1 cellular context compared by ENCODE assay signal in the genomic region with DNA sequence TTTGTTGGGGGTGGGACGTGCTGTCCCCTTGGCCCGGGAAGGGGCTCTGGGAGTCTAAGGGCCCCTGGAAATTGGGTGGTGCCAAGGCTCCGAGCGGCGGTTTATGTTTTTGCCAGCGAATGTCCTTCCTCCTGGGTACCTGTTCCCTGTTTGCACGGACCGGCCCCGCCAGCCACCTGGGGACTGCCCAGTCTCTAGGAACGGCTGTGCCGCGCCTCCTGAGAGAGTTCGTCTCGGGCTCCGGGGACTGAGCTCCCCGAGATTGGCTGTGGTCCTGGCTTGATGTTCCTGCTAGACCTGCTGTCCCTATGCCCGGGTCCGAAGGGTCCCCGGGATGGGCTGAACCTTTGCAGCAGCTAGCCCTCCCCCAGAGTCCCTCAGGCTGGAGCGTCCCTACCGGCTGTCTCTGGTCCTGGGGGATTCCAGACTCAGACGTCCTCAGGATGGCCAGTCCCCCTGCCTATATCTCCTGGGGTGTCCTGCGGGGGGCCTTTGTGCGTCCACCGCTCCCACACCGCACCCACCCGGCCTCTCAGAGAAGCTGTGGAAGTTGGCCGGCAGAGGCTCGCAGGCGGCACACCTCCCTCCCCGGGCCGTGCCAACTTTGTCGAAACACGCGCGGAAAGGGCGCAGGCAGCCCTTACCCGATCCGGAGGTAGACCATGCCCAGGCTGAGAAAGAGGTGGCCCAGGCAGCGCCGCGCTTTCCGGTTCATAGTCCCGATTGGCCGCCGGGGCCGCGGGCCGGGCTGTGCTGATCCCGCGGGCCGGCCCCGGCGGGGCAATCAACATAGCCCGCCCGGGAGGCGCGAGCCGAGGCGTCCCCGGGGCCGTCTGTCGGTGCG.
TF ChIP-seq lines count a peak whose summit lies in the region.

No MANE protein-coding gene starts in this region.

TF ChIP-seq in HEK293, 187 proteins besides CTCF, POLR2A, EP300 and RAD21 (continued from another document and continues in another):
- TF ChIP-seq, protein P1, sequence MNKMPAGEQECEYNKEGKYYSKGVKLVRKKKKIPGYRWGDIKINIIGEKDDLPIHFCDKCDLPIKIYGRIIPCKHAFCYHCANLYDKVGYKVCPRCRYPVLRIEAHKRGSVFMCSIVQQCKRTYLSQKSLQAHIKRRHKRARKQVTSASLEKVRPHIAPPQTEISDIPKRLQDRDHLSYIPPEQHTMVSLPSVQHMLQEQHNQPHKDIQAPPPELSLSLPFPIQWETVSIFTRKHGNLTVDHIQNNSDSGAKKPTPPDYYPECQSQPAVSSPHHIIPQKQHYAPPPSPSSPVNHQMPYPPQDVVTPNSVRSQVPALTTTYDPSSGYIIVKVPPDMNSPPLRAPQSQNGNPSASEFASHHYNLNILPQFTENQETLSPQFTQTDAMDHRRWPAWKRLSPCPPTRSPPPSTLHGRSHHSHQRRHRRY (tag by site-specific recombination; IDR thresholded peaks at IDR 0.05) = no peak
- TF ChIP-seq ZNF791 (tag by site-specific recombination; IDR thresholded peaks at IDR 0.05) (no peak), ZNF610 (tag by site-specific recombination; IDR thresholded peaks at IDR 0.05; ENCODE audit: borderline replicate concordance) (no peak), ZNF660 (tag by site-specific recombination; IDR thresholded peaks at IDR 0.05) (peak; percentile 97), ZNF785 (tag by site-specific recombination; IDR thresholded peaks at IDR 0.05) (0 out of 2 replicates have a peak, but pooled peaks have one; percentile 55), ZNF223 (tag by site-specific recombination; IDR thresholded peaks at IDR 0.05) (peak; percentile 98), BCL11A (tag by site-specific recombination; IDR thresholded peaks at IDR 0.05; ENCODE audit: low read depth) (0 out of 2 replicates have a peak, but pooled peaks have one; percentile 5), ZNF169 (tag by site-specific recombination; IDR thresholded peaks at IDR 0.05) (no peak), ZNF433 (tag by site-specific recombination; IDR thresholded peaks at IDR 0.05; ENCODE audit: low read depth) (no peak), SCRT1 (tag by site-specific recombination; IDR thresholded peaks at IDR 0.05; ENCODE audit: borderline replicate concordance) (no peak), ZNF555 (tag by site-specific recombination; conservative IDR thresholded peaks at IDR 0.05) (no peak), ZNF2 (tag by site-specific recombination; IDR thresholded peaks at IDR 0.05) (no peak), ZNF76 (tag by site-specific recombination; IDR thresholded peaks at IDR 0.05; ENCODE audit: borderline replicate concordance, low read depth) (no peak), HOXD13 (CRISPR knock-in tag; IDR thresholded peaks at IDR 0.05; ENCODE audit: borderline replicate concordance) (no peak), ZNF501 (tag by site-specific recombination; IDR thresholded peaks at IDR 0.05) (no peak), ZNF626 (tag by site-specific recombination; IDR thresholded peaks at IDR 0.05) (no peak), SP3 (tag by site-specific recombination; IDR thresholded peaks at IDR 0.05) (peak; percentile 3; the same call in 1 of the 2 replicates), ZNF404 (tag by site-specific recombination; IDR thresholded peaks at IDR 0.05) (no peak), ZNF530 (tag by site-specific recombination; IDR thresholded peaks at IDR 0.05; ENCODE audit: low read depth) (no peak), ZNF146 (tag by site-specific recombination; IDR thresholded peaks at IDR 0.05) (no peak), ZNF140 (tag by site-specific recombination; IDR thresholded peaks at IDR 0.05) (no peak), ZBTB17 (tag by site-specific recombination; IDR thresholded peaks at IDR 0.05) (0 out of 2 replicates have a peak, but pooled peaks have one; percentile 15), ZNF624 (tag by site-specific recombination; IDR thresholded peaks at IDR 0.05) (no peak), ZBTB20 (tag by site-specific recombination; IDR thresholded peaks at IDR 0.05) (peak; percentile 87), ZNF391 (tag by site-specific recombination; IDR thresholded peaks at IDR 0.05; ENCODE audit: borderline replicate concordance, low read depth) (no peak), HOXC10 (CRISPR knock-in tag; IDR thresholded peaks at IDR 0.05) (no peak), ZNF10 (tag by site-specific recombination; IDR thresholded peaks at IDR 0.05) (no peak), ZNF830 (tag by site-specific recombination; IDR thresholded peaks at IDR 0.05; ENCODE audit: low read depth) (no peak), GLIS1 (tag by site-specific recombination; IDR thresholded peaks at IDR 0.05) (peak; percentile 68), ZNF621 (tag by site-specific recombination; IDR thresholded peaks at IDR 0.05) (no peak), ZNF596 (tag by site-specific recombination; IDR thresholded peaks at IDR 0.05) (no peak), ZNF792 (tag by site-specific recombination; IDR thresholded peaks at IDR 0.05) (no peak), ZNF654 (tag by site-specific recombination; IDR thresholded peaks at IDR 0.05; ENCODE audit: low read depth) (no peak), ZNF175 (tag by site-specific recombination; IDR thresholded peaks at IDR 0.05) (no peak), ZNF629 (tag by site-specific recombination; IDR thresholded peaks at IDR 0.05) (no peak), ZNF768 (tag by site-specific recombination; IDR thresholded peaks at IDR 0.05) (no peak), ZSCAN23 (tag by site-specific recombination; IDR thresholded peaks at IDR 0.05) (no peak), ZNF777 (tag by site-specific recombination; IDR thresholded peaks at IDR 0.05; ENCODE audit: borderline replicate concordance) (peak; percentile 30; the same call in 1 of the 2 replicates), ZNF335 (tag by site-specific recombination; conservative IDR thresholded peaks at IDR 0.05) (peak; percentile 98), YY2 (tag by site-specific recombination; IDR thresholded peaks at IDR 0.05) (no peak), MYNN (tag by site-specific recombination; IDR thresholded peaks at IDR 0.05; ENCODE audit: borderline replicate concordance) (no peak), ZNF138 (tag by site-specific recombination; IDR thresholded peaks at IDR 0.05; ENCODE audit: borderline replicate concordance) (no peak), ZNF112 (tag by site-specific recombination; IDR thresholded peaks at IDR 0.05) (no peak), ZFP3 (tag by site-specific recombination; IDR thresholded peaks at IDR 0.05; ENCODE audit: low read depth) (no peak)
- TF ChIP-seq, protein P2, sequence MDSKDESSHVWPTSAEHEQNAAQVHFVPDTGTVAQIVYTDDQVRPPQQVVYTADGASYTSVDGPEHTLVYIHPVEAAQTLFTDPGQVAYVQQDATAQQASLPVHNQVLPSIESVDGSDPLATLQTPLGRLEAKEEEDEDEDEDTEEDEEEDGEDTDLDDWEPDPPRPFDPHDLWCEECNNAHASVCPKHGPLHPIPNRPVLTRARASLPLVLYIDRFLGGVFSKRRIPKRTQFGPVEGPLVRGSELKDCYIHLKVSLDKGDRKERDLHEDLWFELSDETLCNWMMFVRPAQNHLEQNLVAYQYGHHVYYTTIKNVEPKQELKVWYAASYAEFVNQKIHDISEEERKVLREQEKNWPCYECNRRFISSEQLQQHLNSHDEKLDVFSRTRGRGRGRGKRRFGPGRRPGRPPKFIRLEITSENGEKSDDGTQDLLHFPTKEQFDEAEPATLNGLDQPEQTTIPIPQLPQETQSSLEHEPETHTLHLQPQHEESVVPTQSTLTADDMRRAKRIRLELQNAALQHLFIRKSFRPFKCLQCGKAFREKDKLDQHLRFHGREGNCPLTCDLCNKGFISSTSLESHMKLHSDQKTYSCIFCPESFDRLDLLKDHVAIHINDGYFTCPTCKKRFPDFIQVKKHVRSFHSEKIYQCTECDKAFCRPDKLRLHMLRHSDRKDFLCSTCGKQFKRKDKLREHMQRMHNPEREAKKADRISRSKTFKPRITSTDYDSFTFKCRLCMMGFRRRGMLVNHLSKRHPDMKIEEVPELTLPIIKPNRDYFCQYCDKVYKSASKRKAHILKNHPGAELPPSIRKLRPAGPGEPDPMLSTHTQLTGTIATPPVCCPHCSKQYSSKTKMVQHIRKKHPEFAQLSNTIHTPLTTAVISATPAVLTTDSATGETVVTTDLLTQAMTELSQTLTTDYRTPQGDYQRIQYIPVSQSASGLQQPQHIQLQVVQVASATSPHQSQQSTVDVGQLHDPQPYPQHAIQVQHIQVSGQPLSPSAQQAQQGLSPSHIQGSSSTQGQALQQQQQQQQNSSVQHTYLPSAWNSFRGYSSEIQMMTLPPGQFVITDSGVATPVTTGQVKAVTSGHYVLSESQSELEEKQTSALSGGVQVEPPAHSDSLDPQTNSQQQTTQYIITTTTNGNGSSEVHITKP (tag by site-specific recombination; IDR thresholded peaks at IDR 0.05) = peak; percentile 100
- TF ChIP-seq, protein P3, sequence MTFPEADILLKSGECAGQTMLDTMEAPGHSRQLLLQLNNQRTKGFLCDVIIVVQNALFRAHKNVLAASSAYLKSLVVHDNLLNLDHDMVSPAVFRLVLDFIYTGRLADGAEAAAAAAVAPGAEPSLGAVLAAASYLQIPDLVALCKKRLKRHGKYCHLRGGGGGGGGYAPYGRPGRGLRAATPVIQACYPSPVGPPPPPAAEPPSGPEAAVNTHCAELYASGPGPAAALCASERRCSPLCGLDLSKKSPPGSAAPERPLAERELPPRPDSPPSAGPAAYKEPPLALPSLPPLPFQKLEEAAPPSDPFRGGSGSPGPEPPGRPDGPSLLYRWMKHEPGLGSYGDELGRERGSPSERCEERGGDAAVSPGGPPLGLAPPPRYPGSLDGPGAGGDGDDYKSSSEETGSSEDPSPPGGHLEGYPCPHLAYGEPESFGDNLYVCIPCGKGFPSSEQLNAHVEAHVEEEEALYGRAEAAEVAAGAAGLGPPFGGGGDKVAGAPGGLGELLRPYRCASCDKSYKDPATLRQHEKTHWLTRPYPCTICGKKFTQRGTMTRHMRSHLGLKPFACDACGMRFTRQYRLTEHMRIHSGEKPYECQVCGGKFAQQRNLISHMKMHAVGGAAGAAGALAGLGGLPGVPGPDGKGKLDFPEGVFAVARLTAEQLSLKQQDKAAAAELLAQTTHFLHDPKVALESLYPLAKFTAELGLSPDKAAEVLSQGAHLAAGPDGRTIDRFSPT (tag by site-specific recombination; IDR thresholded peaks at IDR 0.05) = 0 out of 2 replicates have a peak, but pooled peaks have one; percentile 21
- TF ChIP-seq, protein P4, sequence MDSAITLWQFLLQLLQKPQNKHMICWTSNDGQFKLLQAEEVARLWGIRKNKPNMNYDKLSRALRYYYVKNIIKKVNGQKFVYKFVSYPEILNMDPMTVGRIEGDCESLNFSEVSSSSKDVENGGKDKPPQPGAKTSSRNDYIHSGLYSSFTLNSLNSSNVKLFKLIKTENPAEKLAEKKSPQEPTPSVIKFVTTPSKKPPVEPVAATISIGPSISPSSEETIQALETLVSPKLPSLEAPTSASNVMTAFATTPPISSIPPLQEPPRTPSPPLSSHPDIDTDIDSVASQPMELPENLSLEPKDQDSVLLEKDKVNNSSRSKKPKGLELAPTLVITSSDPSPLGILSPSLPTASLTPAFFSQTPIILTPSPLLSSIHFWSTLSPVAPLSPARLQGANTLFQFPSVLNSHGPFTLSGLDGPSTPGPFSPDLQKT (IDR thresholded peaks at IDR 0.05; ENCODE audit: borderline replicate concordance, low read depth, low read length) = no peak
- TF ChIP-seq, protein P5, sequence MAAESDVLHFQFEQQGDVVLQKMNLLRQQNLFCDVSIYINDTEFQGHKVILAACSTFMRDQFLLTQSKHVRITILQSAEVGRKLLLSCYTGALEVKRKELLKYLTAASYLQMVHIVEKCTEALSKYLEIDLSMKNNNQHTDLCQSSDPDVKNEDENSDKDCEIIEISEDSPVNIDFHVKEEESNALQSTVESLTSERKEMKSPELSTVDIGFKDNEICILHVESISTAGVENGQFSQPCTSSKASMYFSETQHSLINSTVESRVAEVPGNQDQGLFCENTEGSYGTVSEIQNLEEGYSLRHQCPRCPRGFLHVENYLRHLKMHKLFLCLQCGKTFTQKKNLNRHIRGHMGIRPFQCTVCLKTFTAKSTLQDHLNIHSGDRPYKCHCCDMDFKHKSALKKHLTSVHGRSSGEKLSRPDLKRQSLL (tag by site-specific recombination; IDR thresholded peaks at IDR 0.05) = no peak; the same call in 1 of the 2 replicates
- TF ChIP-seq, protein P6, sequence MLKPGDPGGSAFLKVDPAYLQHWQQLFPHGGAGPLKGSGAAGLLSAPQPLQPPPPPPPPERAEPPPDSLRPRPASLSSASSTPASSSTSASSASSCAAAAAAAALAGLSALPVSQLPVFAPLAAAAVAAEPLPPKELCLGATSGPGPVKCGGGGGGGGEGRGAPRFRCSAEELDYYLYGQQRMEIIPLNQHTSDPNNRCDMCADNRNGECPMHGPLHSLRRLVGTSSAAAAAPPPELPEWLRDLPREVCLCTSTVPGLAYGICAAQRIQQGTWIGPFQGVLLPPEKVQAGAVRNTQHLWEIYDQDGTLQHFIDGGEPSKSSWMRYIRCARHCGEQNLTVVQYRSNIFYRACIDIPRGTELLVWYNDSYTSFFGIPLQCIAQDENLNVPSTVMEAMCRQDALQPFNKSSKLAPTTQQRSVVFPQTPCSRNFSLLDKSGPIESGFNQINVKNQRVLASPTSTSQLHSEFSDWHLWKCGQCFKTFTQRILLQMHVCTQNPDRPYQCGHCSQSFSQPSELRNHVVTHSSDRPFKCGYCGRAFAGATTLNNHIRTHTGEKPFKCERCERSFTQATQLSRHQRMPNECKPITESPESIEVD (tag by site-specific recombination; IDR thresholded peaks at IDR 0.05) = no peak
- TF ChIP-seq, protein P7, sequence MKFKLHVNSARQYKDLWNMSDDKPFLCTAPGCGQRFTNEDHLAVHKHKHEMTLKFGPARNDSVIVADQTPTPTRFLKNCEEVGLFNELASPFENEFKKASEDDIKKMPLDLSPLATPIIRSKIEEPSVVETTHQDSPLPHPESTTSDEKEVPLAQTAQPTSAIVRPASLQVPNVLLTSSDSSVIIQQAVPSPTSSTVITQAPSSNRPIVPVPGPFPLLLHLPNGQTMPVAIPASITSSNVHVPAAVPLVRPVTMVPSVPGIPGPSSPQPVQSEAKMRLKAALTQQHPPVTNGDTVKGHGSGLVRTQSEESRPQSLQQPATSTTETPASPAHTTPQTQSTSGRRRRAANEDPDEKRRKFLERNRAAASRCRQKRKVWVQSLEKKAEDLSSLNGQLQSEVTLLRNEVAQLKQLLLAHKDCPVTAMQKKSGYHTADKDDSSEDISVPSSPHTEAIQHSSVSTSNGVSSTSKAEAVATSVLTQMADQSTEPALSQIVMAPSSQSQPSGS (tag by site-specific recombination; IDR thresholded peaks at IDR 0.05; ENCODE audit: low read depth) = no peak
- TF ChIP-seq, protein P8, sequence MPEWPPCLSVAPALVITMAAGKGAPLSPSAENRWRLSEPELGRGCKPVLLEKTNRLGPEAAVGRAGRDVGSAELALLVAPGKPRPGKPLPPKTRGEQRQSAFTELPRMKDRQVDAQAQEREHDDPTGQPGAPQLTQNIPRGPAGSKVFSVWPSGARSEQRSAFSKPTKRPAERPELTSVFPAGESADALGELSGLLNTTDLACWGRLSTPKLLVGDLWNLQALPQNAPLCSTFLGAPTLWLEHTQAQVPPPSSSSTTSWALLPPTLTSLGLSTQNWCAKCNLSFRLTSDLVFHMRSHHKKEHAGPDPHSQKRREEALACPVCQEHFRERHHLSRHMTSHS (tag by site-specific recombination; IDR thresholded peaks at IDR 0.05) = no peak
- TF ChIP-seq, protein P9, sequence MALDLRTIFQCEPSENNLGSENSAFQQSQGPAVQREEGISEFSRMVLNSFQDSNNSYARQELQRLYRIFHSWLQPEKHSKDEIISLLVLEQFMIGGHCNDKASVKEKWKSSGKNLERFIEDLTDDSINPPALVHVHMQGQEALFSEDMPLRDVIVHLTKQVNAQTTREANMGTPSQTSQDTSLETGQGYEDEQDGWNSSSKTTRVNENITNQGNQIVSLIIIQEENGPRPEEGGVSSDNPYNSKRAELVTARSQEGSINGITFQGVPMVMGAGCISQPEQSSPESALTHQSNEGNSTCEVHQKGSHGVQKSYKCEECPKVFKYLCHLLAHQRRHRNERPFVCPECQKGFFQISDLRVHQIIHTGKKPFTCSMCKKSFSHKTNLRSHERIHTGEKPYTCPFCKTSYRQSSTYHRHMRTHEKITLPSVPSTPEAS (tag by site-specific recombination; IDR thresholded peaks at IDR 0.05) = no peak
